7 cellular contexts compared by ENCODE assay signal in genomic region chr1:57316291-57316690, GRCh38.
"Had no signal": no experiment of that assay in that cellular context is flagged by ENCODE, and none has a peak within 500 bp of the region (broad histone marks: within the 10 kb centered on the region; RNA-seq: fewer than 3 reads in every experiment).

No MANE protein-coding gene starts in this region.

- DNase-seq: GM23248, GOT3, H7, HFFc6, KBM-7 had no signal

- H3K27ac ChIP-seq: GM23248, HL-60 had no signal

- H3K36me3 ChIP-seq: HAP-1 had no signal

- H3K9me3 ChIP-seq: HAP-1 had no signal

- H3K4me1 ChIP-seq: HAP-1 had no signal

- H3K4me3 ChIP-seq: GM23248, HAP-1 had no signal
